8 cellular contexts compared by ENCODE assay signal in genomic region chr11:65113361-65113756, GRCh38. TPM values are rescaled to one million over a fixed set of nuclear protein-coding genes. Genes with fewer than 3 reads are reported as not detected.
DNase-seq lines count a peak whose midpoint lies in the region; ATAC-seq and TF ChIP-seq lines count a peak whose summit lies in the region.

No MANE protein-coding gene starts in this region.

- ATAC-seq in SK-N-SH treated with all-trans-retinoic acid at 6 μM for 48 hours = no peak
- no peak for ATAC-seq in T-cell (replicated peaks in 1 of 4)
- no peak for ATAC-seq in stimulated activated effector memory CD8-positive, alpha-beta T cell treated with anti-CD3 and anti-CD28 coated beads, Interleukin-12 subunit alpha, Interleukin-12 subunit beta, amount 100 ng/mL, for 72 hours
- ATAC-seq in HG03460 (IDR thresholded peaks at IDR 0.05; ENCODE audit: unreplicated experiment) = no peak

- H3K9ac ChIP-seq in SK-N-SH = no peak overlapping the region

- peaks cover 40 to 61% (median 54%) of the 10 kb centered on the region in 3 donors for H3K4me1 Mint-ChIP-seq in T-cell
- H3K4me1 Mint-ChIP-seq in stimulated activated effector memory CD8-positive, alpha-beta T cell treated with anti-CD3 and anti-CD28 coated beads, Interleukin-12 subunit alpha, Interleukin-12 subunit beta, amount 100 ng/mL, for 72 hours = peaks cover 56% of the 10 kb centered on the region

- H3K9me3 Mint-ChIP-seq in T-cell = no peaks in the 10 kb centered on the region
- no peaks in the 10 kb centered on the region for H3K9me3 Mint-ChIP-seq in stimulated activated effector memory CD8-positive, alpha-beta T cell treated with anti-CD3 and anti-CD28 coated beads, Interleukin-12 subunit alpha, Interleukin-12 subunit beta, amount 100 ng/mL, for 72 hours

- no peaks in the 10 kb centered on the region for H3K9me3 ChIP-seq in SK-N-SH
- no peaks in the 10 kb centered on the region for H3K9me3 ChIP-seq in hepatocyte (ENCODE audit: low read depth)

- peaks cover 12 to 24% of the 10 kb centered on the region in 2 experiments for H3K36me3 ChIP-seq in SK-N-SH (replicated peaks in 1 of 2; ENCODE audit: control insufficient read depth in 1 of 2, insufficient read depth in 2 of 2, low read length in 1 of 2)
- no peaks in the 10 kb centered on the region for H3K36me3 ChIP-seq in hepatocyte (replicated peaks; ENCODE audit: insufficient read depth, low read depth)

- peaks cover 19% of the 10 kb centered on the region for H3F3A ChIP-seq in SK-N-SH (replicated peaks; ENCODE audit: insufficient read depth)

- H3K79me2 ChIP-seq in SK-N-SH (ENCODE audit: insufficient read depth) (peaks cover 20% of the 10 kb centered on the region), hepatocyte (peaks cover 41% of the 10 kb centered on the region)

- peak overlapping the region; percentile 74 to 87 for H3K27ac Mint-ChIP-seq in T-cell
- peak overlapping the region; percentile 95 for H3K27ac Mint-ChIP-seq in stimulated activated effector memory CD8-positive, alpha-beta T cell treated with anti-CD3 and anti-CD28 coated beads, Interleukin-12 subunit alpha, Interleukin-12 subunit beta, amount 100 ng/mL, for 72 hours

- H3K4me3 ChIP-seq in SK-N-SH (ENCODE audit: low read depth in 2 of 2, low read length in 1 of 2) (peak overlapping the region; percentile 64 to 83), hepatocyte (peak overlapping the region; percentile 75)

- 38% methylated on average over 14 of the region's 14 CpGs for WGBS in SK-N-SH (ENCODE audit: low lambda C conversion rate)
- 26% methylated on average over 13 of the region's 14 CpGs for WGBS in hepatocyte (ENCODE audit: low lambda C conversion rate, missing lambda C conversion rate)

- H4K20me1 ChIP-seq in SK-N-SH (ENCODE audit: insufficient read depth) (peaks cover 6% of the 10 kb centered on the region; the same call in 1 of the 2 replicates), hepatocyte (ENCODE audit: insufficient read depth, poor library complexity, severe bottlenecking) (no peaks in the 10 kb centered on the region)

- CTCF ChIA-PET in SK-N-SH (lab: Yijun Ruan, JAX) = interaction anchor here (0.6 to 6.1 kb wide), 24 partner anchors 8 to 800 kb away, joined by 3 to 150 read pairs (median 3); partner anchors contain the start of genes ARL2, CAPN1, FAU and MRPL49
- CTCF ChIA-PET in T-cell (lab: Charles Lee) = interaction anchor here in 1 of 2 donors (1.6 kb wide), 1 partner anchor 9 kb away, joined by 8 read pairs; the partner anchor contains the start of genes FAU and MRPL49

- TF ChIP-seq RAD21 in SK-N-SH (IDR thresholded peaks at IDR 0.05; ENCODE audit: low read length) = no peak

- H3K9me2 ChIP-seq in SK-N-SH = no peaks in the 10 kb centered on the region
- no peaks in the 10 kb centered on the region for H3K9me2 ChIP-seq in hepatocyte (replicated peaks; ENCODE audit: insufficient read depth)

- H3K4me2 ChIP-seq in SK-N-SH = peak overlapping the region; percentile 93
- peak overlapping the region; percentile 99 for H3K4me2 ChIP-seq in hepatocyte

- H3K36me3 Mint-ChIP-seq in T-cell = peaks cover 7% of the 10 kb centered on the region
- H3K36me3 Mint-ChIP-seq in stimulated activated effector memory CD8-positive, alpha-beta T cell treated with anti-CD3 and anti-CD28 coated beads, Interleukin-12 subunit alpha, Interleukin-12 subunit beta, amount 100 ng/mL, for 72 hours = peaks cover 81% of the 10 kb centered on the region

- H3K27me3 Mint-ChIP-seq in T-cell = no peaks in the 10 kb centered on the region

- H3K4me1 ChIP-seq in SK-N-SH (ENCODE audit: control insufficient read depth in 1 of 2, insufficient read depth in 2 of 2, low read depth in 1 of 2, low read length in 1 of 2) (peaks cover 14 to 54% of the 10 kb centered on the region in 2 experiments; a peak in 3 of 4 replicates), hepatocyte (ENCODE audit: insufficient read depth) (peaks cover 27% of the 10 kb centered on the region)

- H3K27ac ChIP-seq in SK-N-SH (ENCODE audit: low read depth in 2 of 2, low read length in 1 of 2) (peak overlapping the region in 1 of 2 experiments; percentile 89; a peak in 2 of 4 replicates), hepatocyte (peak overlapping the region; percentile 57)

- TF ChIP-seq CTCF in SK-N-SH (IDR thresholded peaks at IDR 0.05) = 0 out of 2 replicates have a peak, but pooled peaks have one; percentile 16
- no peak for TF ChIP-seq CTCF in hepatocyte (IDR thresholded peaks at IDR 0.05; ENCODE audit: poor library complexity)

- POLR2A ChIA-PET in SK-N-SH (lab: Yijun Ruan, JAX) = interaction anchor here (1.4 to 4.1 kb wide), 5 partner anchors 9 to 99 kb away, joined by 5 to 27 read pairs (median 14); partner anchors contain the start of genes ARL2, FAU, MRPL49 and SYVN1
- POLR2A ChIA-PET in T-cell (lab: Charles Lee) = interaction anchor here in 1 of 2 donors (1.2 kb wide), 1 partner anchor 9 kb away, joined by 5 read pairs; the partner anchor contains the start of genes FAU and MRPL49

- peak; percentile 63 for DNase-seq in SK-N-SH
- no peak for DNase-seq in T-cell
- DNase-seq in hepatocyte (ENCODE audit: low spot score) = no peak
- no peak for DNase-seq in stimulated activated effector memory CD8-positive, alpha-beta T cell treated with anti-CD3 and anti-CD28 coated beads, Interleukin-12 subunit alpha, Interleukin-12 subunit beta, amount 100 ng/mL, for 72 hours (ENCODE audit: low spot score in 2 of 2)
- no peak for DNase-seq in stimulated activated CD4-positive, alpha-beta T cell treated with anti-CD3 and anti-CD28 coated beads, Interleukin-15, amount 100 ng/mL, for 24 hours
- no peak for DNase-seq in superior temporal gyrus (ENCODE audit: extremely low spot score)

- H3K27me3 ChIP-seq in SK-N-SH (ENCODE audit: insufficient read depth) (no peaks in the 10 kb centered on the region), hepatocyte (no peaks in the 10 kb centered on the region)

- H2AFZ ChIP-seq in SK-N-SH (ENCODE audit: low read depth) (no peak overlapping the region), hepatocyte (peak overlapping the region; percentile 43)

- peak overlapping the region; percentile 77 to 100 (median 84) for H3K4me3 Mint-ChIP-seq in T-cell
- peak overlapping the region; percentile 97 for H3K4me3 Mint-ChIP-seq in stimulated activated effector memory CD8-positive, alpha-beta T cell treated with anti-CD3 and anti-CD28 coated beads, Interleukin-12 subunit alpha, Interleukin-12 subunit beta, amount 100 ng/mL, for 72 hours

- no peak for TF ChIP-seq EP300 in SK-N-SH (IDR thresholded peaks at IDR 0.05; ENCODE audit: borderline replicate concordance in 1 of 2, low read depth in 1 of 2, low read length in 1 of 2)

TF ChIP-seq in SK-N-SH, 30 proteins besides CTCF, POLR2A, EP300 and RAD21 (continues in another document):
- TF ChIP-seq, protein P1, sequence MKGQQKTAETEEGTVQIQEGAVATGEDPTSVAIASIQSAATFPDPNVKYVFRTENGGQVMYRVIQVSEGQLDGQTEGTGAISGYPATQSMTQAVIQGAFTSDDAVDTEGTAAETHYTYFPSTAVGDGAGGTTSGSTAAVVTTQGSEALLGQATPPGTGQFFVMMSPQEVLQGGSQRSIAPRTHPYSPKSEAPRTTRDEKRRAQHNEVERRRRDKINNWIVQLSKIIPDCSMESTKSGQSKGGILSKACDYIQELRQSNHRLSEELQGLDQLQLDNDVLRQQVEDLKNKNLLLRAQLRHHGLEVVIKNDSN (IDR thresholded peaks at IDR 0.05; ENCODE audit: borderline replicate concordance, low read depth) = no peak

TF ChIP-seq in SK-N-SH treated with all-trans-retinoic acid at 6 μM for 48 hours, 23 proteins besides CTCF, POLR2A, EP300 and RAD21 (continues in another document):
- no peak for TF ChIP-seq ZFP3 (CRISPR knock-in tag; IDR thresholded peaks at IDR 0.05)
- no peak for TF ChIP-seq PATZ1 (CRISPR knock-in tag; IDR thresholded peaks at IDR 0.05; ENCODE audit: borderline replicate concordance)

RNA-seq across cellular contexts. Expression of gene TM7SF2, which starts 1.7 kb away (rescaled TPM):
- 87.8 and 90.0 TPM in 2 replicates for polyA plus RNA-seq in SK-N-SH (2012; rRNA removed)
- polyA plus RNA-seq in SK-N-SH (2012; cell fraction: cytosol; rRNA removed) = 38.0 and 59.9 TPM in 2 replicates
- polyA plus RNA-seq in SK-N-SH (2012; cell fraction: nucleus; rRNA removed) = 161 and 164 TPM in 2 replicates
- 10 to 100 TPM; 23.7 to 34.2 (median 28.6) TPM for total RNA-seq in T-cell
- 124 and 133 TPM in 2 replicates for total RNA-seq in hepatocyte
- polyA plus RNA-seq in hepatocyte = 194 and 209 TPM in 2 replicates

RNA-seq across cellular contexts. Expression of gene ZNHIT2, which starts 4.1 kb away (rescaled TPM):
- polyA plus RNA-seq in SK-N-SH (2012; rRNA removed) (5.6 and 5.9 TPM in 2 replicates), hepatocyte (22.1 and 23.7 TPM in 2 replicates)
- polyA plus RNA-seq in SK-N-SH (2012; cell fraction: cytosol; rRNA removed) = 2.4 and 4.1 TPM in 2 replicates
- polyA plus RNA-seq in SK-N-SH (2012; cell fraction: nucleus; rRNA removed) = 4.1 and 8.9 TPM in 2 replicates
- total RNA-seq in T-cell (10 to 100 TPM in 3 of 5 donors, 1 to 10 TPM in 2; 7.0 to 20.4 (median 18.1) TPM), hepatocyte (8.3 and 13.5 TPM in 2 replicates)

RNA-seq across cellular contexts. Expression of gene FAU, which starts 8.6 kb away (rescaled TPM):
- polyA plus RNA-seq in SK-N-SH (2012; rRNA removed) = 912 and 1,210 TPM in 2 replicates
- polyA plus RNA-seq in SK-N-SH (2012; cell fraction: cytosol; rRNA removed) = 839 and 875 TPM in 2 replicates
- 329 and 754 TPM in 2 replicates for polyA plus RNA-seq in SK-N-SH (2012; cell fraction: nucleus; rRNA removed)
- total RNA-seq in T-cell = 1,000 to 10,000 TPM; 1,477 to 1,924 (median 1,724) TPM
- total RNA-seq in hepatocyte = 211 and 264 TPM in 2 replicates
- polyA plus RNA-seq in hepatocyte = 434 and 462 TPM in 2 replicates

RNA-seq across cellular contexts. Expression of gene MRPL49, which starts 8.8 kb away (rescaled TPM):
- 56.7 and 89.7 TPM in 2 replicates for polyA plus RNA-seq in SK-N-SH (2012; rRNA removed)
- 50.2 and 68.6 TPM in 2 replicates for polyA plus RNA-seq in SK-N-SH (2012; cell fraction: cytosol; rRNA removed)
- polyA plus RNA-seq in SK-N-SH (2012; cell fraction: nucleus; rRNA removed) = 28.6 and 38.2 TPM in 2 replicates
- total RNA-seq in T-cell = 10 to 100 TPM; 48.3 to 58.8 (median 55.1) TPM
- 57.6 and 71.0 TPM in 2 replicates for total RNA-seq in hepatocyte
- polyA plus RNA-seq in hepatocyte = 46.2 and 46.8 TPM in 2 replicates

RNA-seq across cellular contexts. Expression of gene VPS51, which starts 17.3 kb away (rescaled TPM):
- polyA plus RNA-seq in SK-N-SH (2012; rRNA removed) (59.1 and 59.9 TPM in 2 replicates), hepatocyte (63.5 and 80.0 TPM in 2 replicates)
- polyA plus RNA-seq in SK-N-SH (2012; cell fraction: cytosol; rRNA removed) = 18.5 and 33.0 TPM in 2 replicates
- 93.7 and 181 TPM in 2 replicates for polyA plus RNA-seq in SK-N-SH (2012; cell fraction: nucleus; rRNA removed)
- total RNA-seq in T-cell (100 to 1,000 TPM; 210 to 303 (median 263) TPM), hepatocyte (201 and 242 TPM in 2 replicates)
